In genomic region chr2:87525497-87525951, GRCh38 we compare ENCODE assay signal across 8 cellular contexts.
DNase-seq lines count a peak whose midpoint lies in the region; ATAC-seq and FAIRE-seq lines count a peak whose summit lies in the region.
"Not testable (repeated sequence)": the region's sequence is repeated elsewhere in the genome, so short reads cannot be mapped to it uniquely, and the experiment has no call there.

No MANE protein-coding gene starts in this region.

- H3K27ac Mint-ChIP-seq in activated CD4-positive, alpha-beta T cell treated with anti-CD3 and anti-CD28 coated beads, Interleukin-2, amount 10 ng/mL, durations not matched to agents 7 days and 5 days, result peak overlapping the region; percentile 84
- H3K27ac Mint-ChIP-seq in central memory CD8-positive, alpha-beta T cell (ENCODE audit: low read depth), result not testable (repeated sequence)
- H3K27ac Mint-ChIP-seq in naive thymus-derived CD8-positive, alpha-beta T cell, result peak overlapping the region in 7 of 10 donors; percentile 52 to 97 (median 86)
- H3K27ac Mint-ChIP-seq in stimulated activated naive CD8-positive, alpha-beta T cell treated with anti-CD3 and anti-CD28 coated beads, Interleukin-15, amount 100 ng/mL, for 72 hours, result peak overlapping the region in 1 of 2 donors; percentile 86

- not testable (repeated sequence) for H3K27me3 Mint-ChIP-seq in activated CD4-positive, alpha-beta T cell treated with anti-CD3 and anti-CD28 coated beads, Interleukin-2, amount 10 ng/mL, durations not matched to agents 7 days and 5 days; central memory CD8-positive, alpha-beta T cell; naive thymus-derived CD8-positive, alpha-beta T cell; stimulated activated naive CD8-positive, alpha-beta T cell treated with anti-CD3 and anti-CD28 coated beads, Interleukin-15, amount 100 ng/mL, for 72 hours

- H3K9me3 Mint-ChIP-seq in activated CD4-positive, alpha-beta T cell treated with anti-CD3 and anti-CD28 coated beads, Interleukin-2, amount 10 ng/mL, durations not matched to agents 7 days and 5 days; central memory CD8-positive, alpha-beta T cell; naive thymus-derived CD8-positive, alpha-beta T cell; stimulated activated naive CD8-positive, alpha-beta T cell treated with anti-CD3 and anti-CD28 coated beads, Interleukin-15, amount 100 ng/mL, for 72 hours: not testable (repeated sequence)

- not testable (repeated sequence) for DNase-seq in GM18507 (ENCODE audit: extremely low spot score, insufficient read length, low read depth); central memory CD8-positive, alpha-beta T cell (ENCODE audit: low spot score in 2 of 2)
- DNase-seq in activated CD4-positive, alpha-beta T cell treated with anti-CD3 and anti-CD28 coated beads, Interleukin-2, amount 10 ng/mL, durations not matched to agents 7 days and 5 days, result peak; percentile 35
- DNase-seq in activated effector memory CD4-positive, alpha-beta T cell treated with Interleukin-2 at 50 U/mL for 16 hours, result peak; percentile 56
- peak in 7 of 10 donors; percentile 9 to 68 (median 31) for DNase-seq in naive thymus-derived CD8-positive, alpha-beta T cell
- DNase-seq in stimulated activated naive CD8-positive, alpha-beta T cell treated with anti-CD3 and anti-CD28 coated beads, Interleukin-15, amount 100 ng/mL, for 72 hours, result peak; percentile 53

- peaks cover 29% of the 10 kb centered on the region for H3K4me1 Mint-ChIP-seq in activated CD4-positive, alpha-beta T cell treated with anti-CD3 and anti-CD28 coated beads, Interleukin-2, amount 10 ng/mL, durations not matched to agents 7 days and 5 days
- not testable (repeated sequence) for H3K4me1 Mint-ChIP-seq in central memory CD8-positive, alpha-beta T cell
- peaks cover 0 to 42% (median 12%) of the 10 kb centered on the region in 4 donors for H3K4me1 Mint-ChIP-seq in naive thymus-derived CD8-positive, alpha-beta T cell
- peaks cover 20% of the 10 kb centered on the region for H3K4me1 Mint-ChIP-seq in stimulated activated naive CD8-positive, alpha-beta T cell treated with anti-CD3 and anti-CD28 coated beads, Interleukin-15, amount 100 ng/mL, for 72 hours

- ATAC-seq in GM21529 (IDR thresholded peaks at IDR 0.05; ENCODE audit: unreplicated experiment), result peak; percentile 46
- peak; percentile 51 for ATAC-seq in HG03159 (IDR thresholded peaks at IDR 0.05; ENCODE audit: unreplicated experiment)
- peak; percentile 88 for ATAC-seq in central memory CD8-positive, alpha-beta T cell (replicated peaks; ENCODE audit: extremely low read depth, poor library complexity, severe bottlenecking)
- ATAC-seq in naive thymus-derived CD8-positive, alpha-beta T cell, result peak; percentile 74 to 91
- peak; percentile 75 for ATAC-seq in stimulated activated naive CD8-positive, alpha-beta T cell treated with anti-CD3 and anti-CD28 coated beads, Interleukin-15, amount 100 ng/mL, for 72 hours

- H3K36me3 Mint-ChIP-seq in activated CD4-positive, alpha-beta T cell treated with anti-CD3 and anti-CD28 coated beads, Interleukin-2, amount 10 ng/mL, durations not matched to agents 7 days and 5 days (ENCODE audit: low read depth), result peaks cover 15% of the 10 kb centered on the region
- not testable (repeated sequence) for H3K36me3 Mint-ChIP-seq in central memory CD8-positive, alpha-beta T cell (ENCODE audit: insufficient read depth); naive thymus-derived CD8-positive, alpha-beta T cell

- CTCF ChIA-PET in activated CD4-positive, alpha-beta T cell treated with anti-CD3 and anti-CD28 coated beads, Interleukin-2, amount 10 ng/mL, durations not matched to agents 7 days and 5 days (lab: Charles Lee), result not testable (repeated sequence)

- FAIRE-seq in GM18507 (lab: Jason Lieb, UNC), result peak; percentile 41

- POLR2A ChIA-PET in activated CD4-positive, alpha-beta T cell treated with anti-CD3 and anti-CD28 coated beads, Interleukin-2, amount 10 ng/mL, durations not matched to agents 7 days and 5 days (lab: Charles Lee); naive thymus-derived CD8-positive, alpha-beta T cell (lab: Charles Lee): not testable (repeated sequence)

- H3K4me3 Mint-ChIP-seq in activated CD4-positive, alpha-beta T cell treated with anti-CD3 and anti-CD28 coated beads, Interleukin-2, amount 10 ng/mL, durations not matched to agents 7 days and 5 days; central memory CD8-positive, alpha-beta T cell; naive thymus-derived CD8-positive, alpha-beta T cell; stimulated activated naive CD8-positive, alpha-beta T cell treated with anti-CD3 and anti-CD28 coated beads, Interleukin-15, amount 100 ng/mL, for 72 hours: not testable (repeated sequence)
